In genomic region chr6:151289399-151290007, GRCh38 we compare ENCODE assay signal across 15 cellular contexts. TPM values are rescaled to one million over a fixed set of nuclear protein-coding genes. Genes with fewer than 3 reads are reported as not detected.
A peak's percentile ranks its signal among the peaks of the same experiment; 100 is the strongest.
DNase-seq lines count a peak whose midpoint lies in the region; ATAC-seq and TF ChIP-seq lines count a peak whose summit lies in the region.
"Had no signal": no experiment of that assay in that cellular context is flagged by ENCODE, and none has a peak within 500 bp of the region (broad histone marks: within the 10 kb centered on the region; RNA-seq: fewer than 3 reads in every experiment).

No MANE protein-coding gene starts in this region.

- H3K4me3 ChIP-seq in mesenchymal stem cell (ENCODE audit: insufficient read depth in 1 of 2, low read depth in 1 of 2, low read length in 2 of 2) (no peak overlapping the region), endodermal cell (ENCODE audit: low read length) (no peak overlapping the region)
- H3K4me3 ChIP-seq: GM23248, Peyer's patch had no signal

- H3K9me3 ChIP-seq in mesenchymal stem cell (ENCODE audit: control insufficient read depth, low read length) (no peaks in the 10 kb centered on the region), endodermal cell (ENCODE audit: control insufficient read depth, low read length) (no peaks in the 10 kb centered on the region)
- H3K9me3 ChIP-seq: Peyer's patch had no signal

- H3K18ac ChIP-seq in mesenchymal stem cell (ENCODE audit: low read depth in 1 of 2, low read length in 2 of 2), result no peak overlapping the region

- H3K4ac ChIP-seq in mesenchymal stem cell (ENCODE audit: low read depth in 1 of 2, low read length in 2 of 2), result peak overlapping the region in 1 of 2 experiments; percentile 80

- in situ Hi-C loops in GM13976 (cut with MboI; ENCODE audit: low sequenced_read_pairs, unreplicated experiment), result no loop called here

- peak overlapping the region; percentile 49 for H3K27ac Mint-ChIP-seq in activated CD4-positive, alpha-beta memory T cell treated with anti-CD3 and anti-CD28 coated beads for 36 hours
- H3K27ac Mint-ChIP-seq in HFFc6 (no peak overlapping the region), endodermal cell (no peak overlapping the region)

- H3K27me3 Mint-ChIP-seq in activated CD4-positive, alpha-beta memory T cell treated with anti-CD3 and anti-CD28 coated beads for 36 hours, result peaks cover 34% of the 10 kb centered on the region
- H3K27me3 Mint-ChIP-seq in HFFc6 (ENCODE audit: insufficient read depth), result peaks cover 19% of the 10 kb centered on the region
- no peaks in the 10 kb centered on the region for H3K27me3 Mint-ChIP-seq in endodermal cell (ENCODE audit: insufficient read depth)

- no peaks in the 10 kb centered on the region for H3K9me3 Mint-ChIP-seq in activated CD4-positive, alpha-beta memory T cell treated with anti-CD3 and anti-CD28 coated beads for 36 hours
- no peaks in the 10 kb centered on the region for H3K9me3 Mint-ChIP-seq in HFFc6
- H3K9me3 Mint-ChIP-seq in endodermal cell, result no peaks in the 10 kb centered on the region

- H3K36me3 ChIP-seq in mesenchymal stem cell (ENCODE audit: control insufficient read depth in 1 of 2, insufficient read depth in 2 of 2, low read depth in 1 of 2, low read length in 2 of 2) (peaks cover 0 to 4% of the 10 kb centered on the region in 2 experiments), endodermal cell (ENCODE audit: control insufficient read depth, insufficient read depth, low read length) (no peaks in the 10 kb centered on the region)
- H3K36me3 ChIP-seq: Peyer's patch had no signal

- no peak overlapping the region for H3K27ac ChIP-seq in mesenchymal stem cell (ENCODE audit: low read length, poor library complexity, severe bottlenecking)
- no peak overlapping the region for H3K27ac ChIP-seq in endodermal cell (ENCODE audit: low read depth, low read length)
- H3K27ac ChIP-seq: GM23248 had no signal

- H3K4me3 Mint-ChIP-seq in activated CD4-positive, alpha-beta memory T cell treated with anti-CD3 and anti-CD28 coated beads for 36 hours, result no peak overlapping the region
- H3K4me3 Mint-ChIP-seq in HFFc6 (no peak overlapping the region), endodermal cell (no peak overlapping the region)

- 100% methylated on average over 1 of the region's 2 CpGs for WGBS in mesenchymal stem cell
- WGBS in endodermal cell (ENCODE audit: insufficient coverage in 1 of 2, insufficient read length in 1 of 2), 2 experiments, result 98% methylated on average over 2 of the region's 2 CpGs; no CpG with 5 or more reads in 1 of the 2 experiments

- H3K9ac ChIP-seq in mesenchymal stem cell (ENCODE audit: low read length), result no peak overlapping the region
- no peak overlapping the region for H3K9ac ChIP-seq in endodermal cell (ENCODE audit: extremely low read depth, low read length, poor library complexity, severe bottlenecking)
- H3K9ac ChIP-seq: GM23248 had no signal

- H2BK120ac ChIP-seq in mesenchymal stem cell (ENCODE audit: low read depth, low read length), result no peak overlapping the region

- no peak overlapping the region for H2BK5ac ChIP-seq in mesenchymal stem cell (ENCODE audit: low read depth, low read length, poor library complexity, severe bottlenecking)

- H2BK12ac ChIP-seq in mesenchymal stem cell (ENCODE audit: low read length in 2 of 2), result no peak overlapping the region

- CTCF ChIA-PET in activated CD4-positive, alpha-beta memory T cell treated with anti-CD3 and anti-CD28 coated beads for 36 hours (lab: Charles Lee), result interaction anchor here (2.1 kb wide), 2 partner anchors 35 to 276 kb away, joined by 7 to 10 read pairs; no protein-coding TSS in a partner anchor

- H2BK15ac ChIP-seq in mesenchymal stem cell (ENCODE audit: low read depth, poor library complexity, severe bottlenecking), result no peak overlapping the region

- H3K14ac ChIP-seq in mesenchymal stem cell (ENCODE audit: low read length in 2 of 2), result no peak overlapping the region

- intact Hi-C loops in activated CD4-positive, alpha-beta memory T cell treated with anti-CD3 and anti-CD28 coated beads for 36 hours (cut with micrococcal nuclease), result loop anchor here (1.0 to 10.0 kb wide), 5 partner anchors 49 to 302 kb away; partner anchors contain the start of gene RMND1

- H3K27me3 ChIP-seq in mesenchymal stem cell (ENCODE audit: control insufficient read depth in 1 of 2, insufficient read depth in 1 of 2, low read length in 2 of 2) (no peaks in the 10 kb centered on the region), endodermal cell (ENCODE audit: control insufficient read depth, insufficient read depth, low read length, poor library complexity, severe bottlenecking) (no peaks in the 10 kb centered on the region)
- H3K27me3 ChIP-seq: Peyer's patch had no signal

- H4K91ac ChIP-seq in mesenchymal stem cell (ENCODE audit: low read length), result no peak overlapping the region

- H3K4me1 ChIP-seq in mesenchymal stem cell (ENCODE audit: control insufficient read depth, insufficient read depth, low read depth, low read length) (peaks cover 15% of the 10 kb centered on the region), endodermal cell (ENCODE audit: control insufficient read depth, insufficient read depth, low read length) (peaks cover 9% of the 10 kb centered on the region)

- peak; percentile 45 for ATAC-seq in HG02642 (IDR thresholded peaks at IDR 0.05; ENCODE audit: poor library complexity, unreplicated experiment)

- no peaks in the 10 kb centered on the region for H3K36me3 Mint-ChIP-seq in activated CD4-positive, alpha-beta memory T cell treated with anti-CD3 and anti-CD28 coated beads for 36 hours
- H3K36me3 Mint-ChIP-seq in HFFc6 (ENCODE audit: low read depth), result no peaks in the 10 kb centered on the region
- peaks cover 2% of the 10 kb centered on the region for H3K36me3 Mint-ChIP-seq in endodermal cell (ENCODE audit: low read depth)

- no peak overlapping the region for H2AFZ ChIP-seq in mesenchymal stem cell (ENCODE audit: low read depth, low read length)
- H2AFZ ChIP-seq: GM23248 had no signal

- peaks cover 21% of the 10 kb centered on the region for H3K79me1 ChIP-seq in mesenchymal stem cell (replicated peaks; ENCODE audit: low read length, poor library complexity, severe bottlenecking)

- DNase-seq in AML-193 (lab: John Stamatoyannopoulos, UW) (peak; percentile 15 to 20), mesenchymal stem cell (peak; percentile 46), HFFc6 (no peak), glomerular visceral epithelial cell (ENCODE audit: extremely low spot score) (no peak), GM13976 (ENCODE audit: low spot score) (no peak), endodermal cell (no peak)
- peak; percentile 22 for DNase-seq in activated CD4-positive, alpha-beta memory T cell treated with anti-CD3 and anti-CD28 coated beads for 36 hours
- DNase-seq: activated CD4-positive, CD25-positive, alpha-beta regulatory T cell treated with anti-CD3 and anti-CD28 coated beads, Interleukin-2, amount 50 U/mL, for 72 hours; central memory CD4-positive, alpha-beta T cell; DMS53; GM23248; NCI-H146; Peyer's patch; trophoblast cell had no signal

- H3K23ac ChIP-seq in mesenchymal stem cell (ENCODE audit: low read length in 2 of 2), result no peak overlapping the region

- H3K4me2 ChIP-seq in mesenchymal stem cell (ENCODE audit: low read length, poor library complexity, severe bottlenecking), result no peak overlapping the region

- H2AK5ac ChIP-seq in mesenchymal stem cell (ENCODE audit: low read length, severe bottlenecking), result no peak overlapping the region

- TF ChIP-seq CTCF in HFFc6 (IDR thresholded peaks at IDR 0.05), result no peak
- no peak for TF ChIP-seq CTCF in GM13976 (IDR thresholded peaks at IDR 0.05; ENCODE audit: borderline replicate concordance, control extremely low read depth, extremely low read depth, insufficient read depth, missing control alignments)
- TF ChIP-seq CTCF in endodermal cell (conservative IDR thresholded peaks at IDR 0.05), result no peak

- peaks cover 37% of the 10 kb centered on the region for H3K4me1 Mint-ChIP-seq in activated CD4-positive, alpha-beta memory T cell treated with anti-CD3 and anti-CD28 coated beads for 36 hours (ENCODE audit: low read depth)
- H3K4me1 Mint-ChIP-seq in HFFc6 (ENCODE audit: low read depth) (peaks cover 11% of the 10 kb centered on the region), endodermal cell (peaks cover 18% of the 10 kb centered on the region)

- H4K8ac ChIP-seq in mesenchymal stem cell (ENCODE audit: low read length), result no peak overlapping the region

- POLR2A ChIA-PET in activated CD4-positive, alpha-beta memory T cell treated with anti-CD3 and anti-CD28 coated beads for 36 hours (lab: Charles Lee), result interaction anchor here (0.8 to 1.3 kb wide), 2 partner anchors 23 to 49 kb away, joined by 3 to 5 read pairs; partner anchors contain the start of gene AKAP12

RNA-seq across cellular contexts. Expression of gene AKAP12, which starts 49.7 kb away (rescaled TPM):
- 1 to 10 TPM; 3.6 to 3.8 TPM for total RNA-seq in activated CD4-positive, alpha-beta memory T cell treated with anti-CD3 and anti-CD28 coated beads for 36 hours
- polyA plus RNA-seq in mesenchymal stem cell (2013, experiment 1 of 2), result 62.5 TPM
- polyA plus RNA-seq in mesenchymal stem cell (2013, experiment 2 of 2), result 58.1 TPM
- total RNA-seq in HFFc6 (2021; fragmentation: NEBNext Ultra II Directional; extraction: Animal tissue kit (Norgen Biotek cat#: 25700)), result 1 to 10 TPM; 3.7 to 8.6 (median 7.0) TPM
- total RNA-seq in endodermal cell, result 10 to 100 TPM; 27.3 to 33.3 TPM
- polyA plus RNA-seq in endodermal cell (2013, experiment 1 of 2), result 45.6 TPM
- 52.5 TPM for polyA plus RNA-seq in endodermal cell (2013, experiment 2 of 2)

Comparison
In these comparisons a context has a peak if more than half of its experiments do, and no peak if none do; other contexts are left out.
1. DNase-seq: peak in AML-193 (2 of 2), activated CD4-positive, alpha-beta memory T cell treated with anti-CD3 and anti-CD28 coated beads for 36 hours (single experiment) and mesenchymal stem cell (single experiment); none in HFFc6 (single experiment), glomerular visceral epithelial cell (single experiment), GM13976 (single experiment) and endodermal cell (single experiment).